ENCODE assay signal across 19 cellular contexts in genomic region chr1:186311375-186312051, GRCh38. TPM values are rescaled to one million over a fixed set of nuclear protein-coding genes. Genes with fewer than 3 reads are reported as not detected.
DNase-seq lines count a peak whose midpoint lies in the region; ATAC-seq, FAIRE-seq and TF ChIP-seq lines count a peak whose summit lies in the region.
"Had no signal": no experiment of that assay in that cellular context is flagged by ENCODE, and none has a peak within 500 bp of the region (broad histone marks: within the 10 kb centered on the region; RNA-seq: fewer than 3 reads in every experiment).

No MANE protein-coding gene starts in this region.

- no peaks in the 10 kb centered on the region for H3K9me1 ChIP-seq in K562 (ENCODE audit: control insufficient read depth, insufficient read depth, low read length)

- peaks cover 9 to 35% (median 19%) of the 10 kb centered on the region in 4 donors for H3K4me1 Mint-ChIP-seq in CD4-positive, CD25-positive, alpha-beta regulatory T cell
- H3K4me1 Mint-ChIP-seq: GM23338, H9 had no signal

- TF ChIP-seq RAD21 in K562 (CRISPR knock-in tag; conservative IDR thresholded peaks at IDR 0.05 in 1 of 2, IDR thresholded peaks at IDR 0.05 in 1 of 2), result no peak

- no peak for TF ChIP-seq EP300 in K562 (IDR thresholded peaks at IDR 0.05; ENCODE audit: low read length)

- peak; percentile 40 for FAIRE-seq in G401.6 (lab: Jason Lieb, UNC)
- FAIRE-seq in K562 (lab: Jason Lieb, UNC), result no peak
- FAIRE-seq: GM12878, GM18507 had no signal

- H3K36me3 Mint-ChIP-seq in CD4-positive, CD25-positive, alpha-beta regulatory T cell, result peaks cover 43% of the 10 kb centered on the region

- H3K27ac ChIP-seq in CD4-positive, CD25-positive, alpha-beta regulatory T cell (ENCODE audit: insufficient read depth, low read length, poor library complexity, severe bottlenecking), result peak overlapping the region; percentile 23
- H3K27ac ChIP-seq in K562 (ENCODE audit: extremely low read depth, low read depth, low read length) (no peak overlapping the region), RWPE1 (no peak overlapping the region)

- no peak overlapping the region for H3K9ac ChIP-seq in K562 (ENCODE audit: insufficient read depth in 1 of 2, low read depth in 2 of 2, low read length in 2 of 2)

- H3K27me3 ChIP-seq in CD4-positive, CD25-positive, alpha-beta regulatory T cell (ENCODE audit: control insufficient read depth, insufficient read depth, low read length), result no peaks in the 10 kb centered on the region
- no peaks in the 10 kb centered on the region for H3K27me3 ChIP-seq in K562 (ENCODE audit: control insufficient read depth in 2 of 2, insufficient read depth in 2 of 2, low read length in 2 of 2)

- intact Hi-C loops in K562 (cut with micrococcal nuclease), result no loop called here

- no peak overlapping the region for H3K4me2 ChIP-seq in K562 (ENCODE audit: insufficient read depth, low read length)
- H3K4me2 ChIP-seq: GM23338 had no signal

- CTCF ChIA-PET in K562 (lab: Yijun Ruan, JAX; ENCODE audit: low intra/inter-chr PET ratio), result no interaction called here
- CTCF ChIA-PET in RWPE1 (lab: Yijun Ruan, JAX), result no interaction called here

- no peak overlapping the region for H2AFZ ChIP-seq in K562 (ENCODE audit: low read depth, low read length)
- H2AFZ ChIP-seq: GM23338 had no signal

- no peaks in the 10 kb centered on the region for H3K27me3 Mint-ChIP-seq in CD4-positive, CD25-positive, alpha-beta regulatory T cell

- H3K4me3 ChIP-seq in CD4-positive, CD25-positive, alpha-beta regulatory T cell (ENCODE audit: low read depth, low read length), result no peak overlapping the region
- no peak overlapping the region for H3K4me3 ChIP-seq in K562
- H3K4me3 ChIP-seq: GM12878, GM23338 had no signal

- H3K4me1 ChIP-seq in CD4-positive, CD25-positive, alpha-beta regulatory T cell (ENCODE audit: control insufficient read depth, insufficient read depth, low read length, poor library complexity, severe bottlenecking), result peaks cover 26% of the 10 kb centered on the region
- H3K4me1 ChIP-seq in K562 (replicated peaks in 1 of 2; ENCODE audit: control insufficient read depth in 2 of 2, insufficient read depth in 2 of 2, low read length in 2 of 2), result no peaks in the 10 kb centered on the region
- H3K4me1 ChIP-seq: Caco-2 had no signal

- H3K9me3 ChIP-seq in CD4-positive, CD25-positive, alpha-beta regulatory T cell (ENCODE audit: control insufficient read depth in 2 of 2, low read length in 2 of 2), result no peaks in the 10 kb centered on the region
- no peaks in the 10 kb centered on the region for H3K9me3 ChIP-seq in K562 (replicated peaks; ENCODE audit: control insufficient read depth, insufficient read depth, low read depth, low read length)
- H3K9me3 ChIP-seq: Caco-2 had no signal

- no peaks in the 10 kb centered on the region for H3K79me2 ChIP-seq in K562 (ENCODE audit: control insufficient read depth, insufficient read depth, low read length)

- POLR2A ChIA-PET in K562 (lab: Yijun Ruan, JAX) (no interaction called here), RWPE1 (lab: Yijun Ruan, JAX; ENCODE audit: low non-redundant PET) (no interaction called here)

- in situ Hi-C loops in K562 (cut with MboI), result no loop called here

- no TSS peak for BruUV-seq in K562 (replicated peaks; lab: Mats Ljungman, UMichigan)

- TF ChIP-seq CTCF in K562 (IDR thresholded peaks at IDR 0.05 in 2 of 3, conservative IDR thresholded peaks at IDR 0.05 in 1 of 3; ENCODE audit: insufficient read depth in 2 of 3, low read depth in 1 of 3, low read length in 3 of 3) (no peak), RWPE1 (conservative IDR thresholded peaks at IDR 0.05; ENCODE audit: low read depth) (no peak)

- no peaks in the 10 kb centered on the region for H4K20me1 ChIP-seq in K562 (replicated peaks; ENCODE audit: control insufficient read depth, insufficient read depth, low read length)

- peaks cover 52% of the 10 kb centered on the region for H3K36me3 ChIP-seq in CD4-positive, CD25-positive, alpha-beta regulatory T cell (ENCODE audit: control insufficient read depth, insufficient read depth, low read length)
- H3K36me3 ChIP-seq in K562 (ENCODE audit: control insufficient read depth, insufficient read depth, low read length), result peaks cover 46% of the 10 kb centered on the region; the same call in 2 of the 3 replicates

- TF ChIP-seq POLR2A in K562 (conservative IDR thresholded peaks at IDR 0.05), result no peak

- 87% methylated on average over 3 of the region's 3 CpGs for WGBS in K562 (ENCODE audit: insufficient coverage, low coverage, missing lambda C conversion rate)

- ATAC-seq in CD4-positive, CD25-positive, alpha-beta regulatory T cell (ENCODE audit: low read depth in 2 of 2), result no peak
- ATAC-seq in K562 (no peak), left lobe of liver (peak; percentile 67)
- ATAC-seq: CD8-positive, alpha-beta T cell; GM12878; GM23338; HCT116 had no signal

- peak overlapping the region in 1 of 4 donors; percentile 18 for H3K4me3 Mint-ChIP-seq in CD4-positive, CD25-positive, alpha-beta regulatory T cell
- H3K4me3 Mint-ChIP-seq: CD8-positive, alpha-beta T cell; GM23338; H9 had no signal

- no peaks in the 10 kb centered on the region for H3K9me3 Mint-ChIP-seq in CD4-positive, CD25-positive, alpha-beta regulatory T cell
- H3K9me3 Mint-ChIP-seq: CD8-positive, alpha-beta T cell; GM23338; H9 had no signal

- H3K27ac Mint-ChIP-seq in CD4-positive, CD25-positive, alpha-beta regulatory T cell, result peak overlapping the region in 1 of 3 donors; percentile 28
- H3K27ac Mint-ChIP-seq: CD8-positive, alpha-beta T cell; GM23338; H9 had no signal

- no peak for DNase-seq in CD4-positive, CD25-positive, alpha-beta regulatory T cell
- DNase-seq in K562 (ENCODE audit: extremely low read depth in 1 of 4, low spot score in 3 of 4), result no peak
- DNase-seq in left lobe of liver (ENCODE audit: low spot score), result no peak
- no peak for DNase-seq in stimulated activated CD4-positive, alpha-beta T cell treated with anti-CD3 and anti-CD28 coated beads, Interleukin-4, amount 100 ng/mL, for 24 hours
- DNase-seq in RWPE1 (ENCODE audit: low spot score), result no peak
- DNase-seq: C1 segment of cervical spinal cord; Caco-2; CD8-positive, alpha-beta T cell; DMS153; DND-41; GDM1; H9 had no signal

TF ChIP-seq in K562, 482 proteins besides CTCF, POLR2A, EP300 and RAD21 (continues in another document):
- TF ChIP-seq SNAPC5 (CRISPR knock-in tag; IDR thresholded peaks at IDR 0.05) (no peak), C11orf30 (IDR thresholded peaks at IDR 0.05; ENCODE audit: low read depth) (peak; percentile 3; the same call in 1 of the 2 replicates), ZNF232 (CRISPR knock-in tag; IDR thresholded peaks at IDR 0.05) (no peak), TCF7L2 (IDR thresholded peaks at IDR 0.05; ENCODE audit: low read depth, low read length) (no peak), NELFE (IDR thresholded peaks at IDR 0.05; ENCODE audit: insufficient read depth, insufficient read length) (no peak), NFRKB (IDR thresholded peaks at IDR 0.05; ENCODE audit: low read depth) (no peak), HIVEP1 (CRISPR knock-in tag; IDR thresholded peaks at IDR 0.05) (no peak), PTBP1 (IDR thresholded peaks at IDR 0.05; ENCODE audit: low read depth, low read length) (no peak), ZNF174 (CRISPR knock-in tag; IDR thresholded peaks at IDR 0.05) (no peak), MAFG (tag; conservative IDR thresholded peaks at IDR 0.05) (peak; percentile 72), EZH2 (IDR thresholded peaks at IDR 0.05; ENCODE audit: borderline replicate concordance, low read depth, low read length) (no peak), FOXK1 (CRISPR knock-in tag; IDR thresholded peaks at IDR 0.05; ENCODE audit: borderline replicate concordance) (no peak), NFE2 (IDR thresholded peaks at IDR 0.05; ENCODE audit: low read depth) (peak; percentile 38; the same call in 1 of the 2 replicates)
- TF ChIP-seq, protein P1, sequence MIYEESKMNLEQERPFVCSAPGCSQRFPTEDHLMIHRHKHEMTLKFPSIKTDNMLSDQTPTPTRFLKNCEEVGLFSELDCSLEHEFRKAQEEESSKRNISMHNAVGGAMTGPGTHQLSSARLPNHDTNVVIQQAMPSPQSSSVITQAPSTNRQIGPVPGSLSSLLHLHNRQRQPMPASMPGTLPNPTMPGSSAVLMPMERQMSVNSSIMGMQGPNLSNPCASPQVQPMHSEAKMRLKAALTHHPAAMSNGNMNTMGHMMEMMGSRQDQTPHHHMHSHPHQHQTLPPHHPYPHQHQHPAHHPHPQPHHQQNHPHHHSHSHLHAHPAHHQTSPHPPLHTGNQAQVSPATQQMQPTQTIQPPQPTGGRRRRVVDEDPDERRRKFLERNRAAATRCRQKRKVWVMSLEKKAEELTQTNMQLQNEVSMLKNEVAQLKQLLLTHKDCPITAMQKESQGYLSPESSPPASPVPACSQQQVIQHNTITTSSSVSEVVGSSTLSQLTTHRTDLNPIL (CRISPR knock-in tag; IDR thresholded peaks at IDR 0.05), result no peak

RNA-seq across cellular contexts. Expression of gene PRG4, which starts 15.4 kb away (rescaled TPM):
- 3.4 TPM for total RNA-seq in CD4-positive, CD25-positive, alpha-beta regulatory T cell
- polyA plus RNA-seq in CD4-positive, CD25-positive, alpha-beta regulatory T cell, result under 1 TPM; 0.21 to 0.95 (median 0.50) TPM
- total RNA-seq in K562 (2011; cell fraction: chromatin; rRNA removed; ENCODE audit: low replicate concordance), result not detected in 2 replicates
- total RNA-seq in K562 (2011; cell fraction: nucleolus; rRNA removed), result not detected in 2 replicates
- not detected in 2 replicates for total RNA-seq in K562 (2011; cell fraction: nucleoplasm; rRNA removed)
- total RNA-seq in K562 (2014; rRNA removed) (not detected in 2 replicates), K562 (2014; rRNA removed; fragmentation: Illumina TruSeq; extraction: Trizol) (not detected in 2 replicates), K562 (2015; rRNA removed; fragmentation: Illumina TruSeq; extraction: Trizol) (not detected in 2 replicates), K562 (2021) (0.07 TPM in 2 replicates), left lobe of liver (121 TPM)
- polyA plus RNA-seq in K562 (2011; rRNA removed) (0.13 and 0.18 TPM in 2 replicates), K562 (2014; fragmentation: Illumina TruSeq; extraction: Trizol) (not detected in 2 replicates), K562 (2014; fragmentation: Nextera tagmentation; extraction: Ambion mirVana) (under 1 TPM; 0.04 to 0.06 TPM), K562 (2014; rRNA removed) (0.08 TPM in 1 of 2 replicates, not detected in the other)
- not detected in 2 replicates for polyA plus RNA-seq in K562 (2011; cell fraction: cytosol; rRNA removed)
- 0.03 TPM in 2 replicates for polyA plus RNA-seq in K562 (2011; cell fraction: nucleus; rRNA removed)
- polyA plus RNA-seq in K562 (2012), result 0.05 TPM in 1 of 2 replicates, not detected in the other
- polyA minus RNA-seq in K562 (2011; rRNA and poly(A)+ RNA removed), result not detected in 2 replicates
- not detected in 2 replicates for polyA minus RNA-seq in K562 (2011; cell fraction: cytosol; rRNA and poly(A)+ RNA removed)
- 0.11 TPM in 1 of 2 replicates, not detected in the other for polyA minus RNA-seq in K562 (2011; cell fraction: nucleus; rRNA and poly(A)+ RNA removed)
- total RNA-seq: A172; CD8-positive, alpha-beta T cell; H4 had no signal

Comparison
In these comparisons a context has a peak if more than half of its experiments do, and no peak if none do; other contexts are left out.
1. RNA of gene PRG4, which starts 15.4 kb away (total RNA-seq): 121 TPM in left lobe of liver (single experiment); 3.4 TPM in CD4-positive, CD25-positive, alpha-beta regulatory T cell (single experiment) and 0.07 TPM in K562; every median in the first group is over 10 times any median in the second.